Comparison of ENCODE assay signal across 16 cellular contexts in genomic region chr4:19774690-19775256, GRCh38.
A peak's percentile ranks its signal among the peaks of the same experiment; 100 is the strongest.
DNase-seq lines count a peak whose midpoint lies in the region; ATAC-seq lines count a peak whose summit lies in the region.
"Had no signal": no experiment of that assay in that cellular context is flagged by ENCODE, and none has a peak within 500 bp of the region (broad histone marks: within the 10 kb centered on the region; RNA-seq: fewer than 3 reads in every experiment).

No MANE protein-coding gene starts in this region.

- intact Hi-C loops in right cardiac atrium (cut with DNase I): no loop called here

- no peaks in the 10 kb centered on the region for H3K4me1 Mint-ChIP-seq in stimulated activated effector memory CD8-positive, alpha-beta T cell treated with anti-CD3 and anti-CD28 coated beads, Interleukin-12 subunit alpha, Interleukin-12 subunit beta, amount 100 ng/mL, for 72 hours

- no peak overlapping the region for H3K9ac ChIP-seq in adipocyte (ENCODE audit: low read length)

- H3K36me3 ChIP-seq in adipocyte (ENCODE audit: control insufficient read depth, insufficient read depth, low read length, severe bottlenecking): no peaks in the 10 kb centered on the region
- H3K36me3 ChIP-seq: Peyer's patch had no signal

- DNase-seq in ACHN (peak; percentile 6), HT1080 (ENCODE audit: low read depth) (peak; percentile 7), adipocyte (ENCODE audit: low read depth) (peak; percentile 12), glomerular visceral epithelial cell (ENCODE audit: extremely low spot score) (peak; percentile 8), right cardiac atrium (no peak)
- DNase-seq in stimulated activated naive CD4-positive, alpha-beta T cell treated with Interleukin-2 at 50 U/mL for 16 hours (lab: John Stamatoyannopoulos, UW): no peak
- no peak for DNase-seq in stimulated activated effector memory CD8-positive, alpha-beta T cell treated with anti-CD3 and anti-CD28 coated beads, Interleukin-12 subunit alpha, Interleukin-12 subunit beta, amount 100 ng/mL, for 72 hours (ENCODE audit: low spot score in 2 of 2)
- no peak for DNase-seq in stimulated activated naive CD8-positive, alpha-beta T cell treated with anti-CD3 and anti-CD28 coated beads, Interleukin-15, Interleukin-2, amounts not matched to agents 100 U/mL and 50 U/mL, for 24 hours
- DNase-seq: AML-193, Caco-2, GOT3, NCI-H187 treated with DMSO at 0.1 percent for 48 hours, NCI-H446 treated with DMSO at 0.1 percent for 48 hours, NCI-H748 treated with DMSO at 0.1 percent for 48 hours, Peyer's patch had no signal

- H3K36me3 Mint-ChIP-seq in stimulated activated effector memory CD8-positive, alpha-beta T cell treated with anti-CD3 and anti-CD28 coated beads, Interleukin-12 subunit alpha, Interleukin-12 subunit beta, amount 100 ng/mL, for 72 hours: no peaks in the 10 kb centered on the region

- 81% methylated on average over 2 of the region's 2 CpGs for WGBS in right cardiac atrium

- H3K27me3 ChIP-seq in adipocyte (replicated peaks; ENCODE audit: control insufficient read depth, insufficient read depth, low read length): no peaks in the 10 kb centered on the region
- H3K27me3 ChIP-seq in right cardiac atrium (ENCODE audit: control insufficient read depth, insufficient read depth): no peaks in the 10 kb centered on the region
- H3K27me3 ChIP-seq: Peyer's patch had no signal

- peaks cover 24% of the 10 kb centered on the region for H3K4me1 ChIP-seq in adipocyte (ENCODE audit: control insufficient read depth, insufficient read depth, low read length)
- H3K4me1 ChIP-seq in right cardiac atrium (ENCODE audit: control insufficient read depth, insufficient read depth, low read length): no peaks in the 10 kb centered on the region
- H3K4me1 ChIP-seq: Caco-2, Peyer's patch had no signal

- no peak overlapping the region for H3K4me3 Mint-ChIP-seq in stimulated activated effector memory CD8-positive, alpha-beta T cell treated with anti-CD3 and anti-CD28 coated beads, Interleukin-12 subunit alpha, Interleukin-12 subunit beta, amount 100 ng/mL, for 72 hours

- no peaks in the 10 kb centered on the region for H3K9me3 ChIP-seq in adipocyte (ENCODE audit: control insufficient read depth, low read length)
- H3K9me3 ChIP-seq in right cardiac atrium (ENCODE audit: control insufficient read depth, low read length): no peaks in the 10 kb centered on the region
- H3K9me3 ChIP-seq: Caco-2, Peyer's patch had no signal

- no peak overlapping the region for H3K27ac ChIP-seq in right cardiac atrium (ENCODE audit: low read length)
- H3K27ac ChIP-seq: Peyer's patch had no signal

- in situ Hi-C loops in ACHN (cut with HindIII; ENCODE audit: low pct_ligation_motif_present, low pct_unique_long_range_greater_than_20kb, low sequenced_read_pairs): no loop called here

- H3K9me3 Mint-ChIP-seq in stimulated activated effector memory CD8-positive, alpha-beta T cell treated with anti-CD3 and anti-CD28 coated beads, Interleukin-12 subunit alpha, Interleukin-12 subunit beta, amount 100 ng/mL, for 72 hours: peaks cover 24% of the 10 kb centered on the region

- H3K4me3 ChIP-seq in adipocyte (ENCODE audit: low read length): no peak overlapping the region
- H3K4me3 ChIP-seq in right cardiac atrium (ENCODE audit: low read length): no peak overlapping the region
- H3K4me3 ChIP-seq: Peyer's patch had no signal

- no peak for ATAC-seq in stimulated activated effector memory CD8-positive, alpha-beta T cell treated with anti-CD3 and anti-CD28 coated beads, Interleukin-12 subunit alpha, Interleukin-12 subunit beta, amount 100 ng/mL, for 72 hours
- ATAC-seq in right cardiac atrium: no peak
- no peak for ATAC-seq in stimulated activated naive CD8-positive, alpha-beta T cell treated with anti-CD3 and anti-CD28 coated beads, Interleukin-15, Interleukin-2, amounts not matched to agents 100 U/mL and 50 U/mL, for 24 hours
- ATAC-seq: HepG2 had no signal

- no peak overlapping the region for H3K27ac Mint-ChIP-seq in stimulated activated effector memory CD8-positive, alpha-beta T cell treated with anti-CD3 and anti-CD28 coated beads, Interleukin-12 subunit alpha, Interleukin-12 subunit beta, amount 100 ng/mL, for 72 hours

Comparison
In these comparisons a context has a peak if more than half of its experiments do, and no peak if none do; other contexts are left out.
1. DNase-seq: peak in ACHN (single experiment), HT1080 (single experiment), adipocyte (single experiment) and glomerular visceral epithelial cell (single experiment); none in stimulated activated naive CD4-positive, alpha-beta T cell treated with Interleukin-2 at 50 U/mL for 16 hours (single experiment), stimulated activated effector memory CD8-positive, alpha-beta T cell treated with anti-CD3 and anti-CD28 coated beads, Interleukin-12 subunit alpha, Interleukin-12 subunit beta, amount 100 ng/mL, for 72 hours (0 of 2), right cardiac atrium (0 of 3) and stimulated activated naive CD8-positive, alpha-beta T cell treated with anti-CD3 and anti-CD28 coated beads, Interleukin-15, Interleukin-2, amounts not matched to agents 100 U/mL and 50 U/mL, for 24 hours (single experiment).